12 cellular contexts compared by ENCODE assay signal in genomic region chr6:12344949-12345693, GRCh38.
"Had no signal": no experiment of that assay in that cellular context is flagged by ENCODE, and none has a peak within 500 bp of the region (broad histone marks: within the 10 kb centered on the region; RNA-seq: fewer than 3 reads in every experiment).

No MANE protein-coding gene starts in this region.

- H3K79me2 ChIP-seq: parathyroid adenoma had no signal

- H3K36me3 ChIP-seq: esophagus squamous epithelium had no signal

- FAIRE-seq: colon, urothelium cell line had no signal

- DNase-seq: activated CD4-positive, alpha-beta T cell treated with anti-CD3 and anti-CD28 coated beads for 1 hour; activated CD4-positive, alpha-beta T cell treated with anti-CD3 and anti-CD28 coated beads, Interleukin-2, amount 50 U/mL, for 4 hours; activated naive CD4-positive, alpha-beta T cell treated with anti-CD3 and anti-CD28 coated beads, Interleukin-2, amount 10 ng/mL, durations not matched to agents 7 days and 5 days; esophagus squamous epithelium; foreskin melanocyte; left colon; naive B cell; stimulated activated CD4-positive, alpha-beta T cell treated with anti-CD3 and anti-CD28 coated beads, Interleukin-12 subunit alpha, Interleukin-12 subunit beta, amount 100 ng/mL, for 4 hours; stimulated activated CD4-positive, alpha-beta T cell treated with anti-CD3 and anti-CD28 coated beads, Interleukin-2, amount 100 ng/mL, for 24 hours had no signal

- H3K9me3 ChIP-seq: esophagus squamous epithelium had no signal

- H3K27ac ChIP-seq: esophagus squamous epithelium, parathyroid adenoma had no signal

- H3K4me1 ChIP-seq: parathyroid adenoma had no signal

- H2AFZ ChIP-seq: parathyroid adenoma had no signal

- H3K9ac ChIP-seq: parathyroid adenoma had no signal

- H3K27me3 ChIP-seq: esophagus squamous epithelium had no signal

- H3K4me3 ChIP-seq: esophagus squamous epithelium had no signal
